ENCODE assay signal across 8 cellular contexts in the genomic region with DNA sequence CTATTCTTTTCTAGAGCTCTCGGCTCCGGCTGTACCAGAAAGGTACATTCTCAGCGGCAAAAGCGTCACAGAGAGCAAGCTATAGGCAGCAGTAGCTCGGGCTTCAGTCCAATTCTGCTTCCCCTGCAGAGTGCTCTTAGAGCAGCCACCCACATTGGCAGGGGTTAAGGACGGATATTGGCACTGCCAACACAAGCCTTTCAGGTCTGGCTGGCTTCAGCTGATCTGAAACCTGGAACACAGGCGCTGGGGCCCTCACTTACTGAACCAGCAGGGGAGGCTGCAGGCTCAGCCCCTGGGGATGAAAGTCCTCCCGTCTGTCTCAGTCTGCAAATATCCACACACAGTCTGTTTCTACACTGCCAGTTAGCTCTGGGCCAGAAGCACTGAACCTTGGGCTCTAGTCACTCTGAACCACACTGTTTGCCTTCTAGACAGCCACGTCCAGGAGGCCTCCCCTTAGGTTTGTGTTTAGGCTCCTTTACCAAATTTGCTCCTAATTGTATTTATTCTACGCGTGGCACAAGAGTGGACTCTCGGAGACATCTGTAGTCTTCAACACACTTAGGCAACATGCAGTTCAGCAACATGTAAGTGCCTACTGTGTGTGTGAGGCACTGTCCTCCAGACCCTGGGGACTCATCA. TPM values are rescaled to one million over a fixed set of nuclear protein-coding genes. Genes with fewer than 3 reads are reported as not detected.
A peak's percentile ranks its signal among the peaks of the same experiment; 100 is the strongest.
DNase-seq lines count a peak whose midpoint lies in the region; ATAC-seq, FAIRE-seq and TF ChIP-seq lines count a peak whose summit lies in the region.

No MANE protein-coding gene starts in this region.

- peak; percentile 36 to 68 (median 58); a peak in 5 of 6 replicates for TF ChIP-seq CTCF in GM12878 (IDR thresholded peaks at IDR 0.05 in 2 of 3, conservative IDR thresholded peaks at IDR 0.05 in 1 of 3; ENCODE audit: control insufficient read depth in 2 of 3, extremely low read depth in 1 of 3, insufficient read depth in 1 of 3, low read depth in 3 of 3, low read length in 3 of 3)
- TF ChIP-seq CTCF in keratinocyte (optimal IDR thresholded peaks at IDR 0.05 in 1 of 3, IDR thresholded peaks at IDR 0.05 in 1 of 3, conservative IDR thresholded peaks at IDR 0.05 in 1 of 3; ENCODE audit: extremely low read depth in 1 of 3, insufficient read depth in 2 of 3, low read length in 3 of 3): peak; percentile 63 to 71 (median 69)
- TF ChIP-seq CTCF in upper lobe of right lung (IDR thresholded peaks at IDR 0.05): peak; percentile 60

- SMC1A ChIA-PET in GM12878 (lab: Charles Lee; ENCODE audit: uncharacterized antibody, unreplicated experiment): interaction anchor here (0.6 to 4.3 kb wide), 16 partner anchors 29 to 188 kb away, joined by 3 to 39 read pairs (median 3); no protein-coding TSS in a partner anchor

- FAIRE-seq in GM12878 (lab: Jason Lieb, UNC) (no peak), keratinocyte (lab: Jason Lieb, UNC) (peak; percentile 26)

- CTCF ChIA-PET in activated CD4-positive, alpha-beta T cell treated with anti-CD3 and anti-CD28 coated beads, Interleukin-2, amount 10 ng/mL, durations not matched to agents 7 days and 5 days (lab: Charles Lee): interaction anchor here (0.6 to 1.9 kb wide), 7 partner anchors 10 to 187 kb away, joined by 3 to 5 read pairs (median 4); no protein-coding TSS in a partner anchor
- CTCF ChIA-PET in GM12878 (lab: Yijun Ruan, JAX): interaction anchor here (0.6 to 11.4 kb wide), 17 partner anchors 12 to 187 kb away, joined by 3 to 126 read pairs (median 4); partner anchors contain the start of gene HIC1

- no peak for DNase-seq in activated CD4-positive, alpha-beta T cell treated with anti-CD3 and anti-CD28 coated beads, Interleukin-2, amount 10 ng/mL, durations not matched to agents 7 days and 5 days
- DNase-seq in activated CD4-positive, alpha-beta T cell treated with anti-CD3 and anti-CD28 coated beads for 4 hours: no peak
- DNase-seq in GM12878 (ENCODE audit: low read depth, low spot score) (no peak), keratinocyte (ENCODE audit: low read depth, low spot score) (no peak), upper lobe of right lung (peak; percentile 84)
- DNase-seq in activated CD4-positive, alpha-beta T cell treated with anti-CD3 and anti-CD28 coated beads, Interleukin-2, amount 50 U/mL, for 1 hour: no peak
- DNase-seq in T-helper 2 cell treated with Interferon-gamma antibody and Interleukin-4, amounts not matched to agents 5 μg/mL and 100 μg/mL, for 36 hours (ENCODE audit: low spot score): no peak
- DNase-seq in stimulated activated effector memory CD8-positive, alpha-beta T cell treated with anti-CD3 and anti-CD28 coated beads, Interleukin-12 subunit alpha, Interleukin-12 subunit beta, amount 100 ng/mL, for 72 hours (ENCODE audit: low spot score in 2 of 2): no peak

- H3K27me3 Mint-ChIP-seq in activated CD4-positive, alpha-beta T cell treated with anti-CD3 and anti-CD28 coated beads, Interleukin-2, amount 10 ng/mL, durations not matched to agents 7 days and 5 days: no peaks in the 10 kb centered on the region
- H3K27me3 Mint-ChIP-seq in T-helper 2 cell treated with Interferon-gamma antibody and Interleukin-4, amounts not matched to agents 5 μg/mL and 100 μg/mL, for 36 hours (ENCODE audit: low read depth): no peaks in the 10 kb centered on the region

- H3K36me3 Mint-ChIP-seq in activated CD4-positive, alpha-beta T cell treated with anti-CD3 and anti-CD28 coated beads, Interleukin-2, amount 10 ng/mL, durations not matched to agents 7 days and 5 days (ENCODE audit: low read depth): peaks cover 17% of the 10 kb centered on the region
- H3K36me3 Mint-ChIP-seq in T-helper 2 cell treated with Interferon-gamma antibody and Interleukin-4, amounts not matched to agents 5 μg/mL and 100 μg/mL, for 36 hours (ENCODE audit: low read depth): peaks cover 21% of the 10 kb centered on the region
- peaks cover 17% of the 10 kb centered on the region for H3K36me3 Mint-ChIP-seq in stimulated activated effector memory CD8-positive, alpha-beta T cell treated with anti-CD3 and anti-CD28 coated beads, Interleukin-12 subunit alpha, Interleukin-12 subunit beta, amount 100 ng/mL, for 72 hours

- no peaks in the 10 kb centered on the region for H4K20me1 ChIP-seq in GM12878 (ENCODE audit: control insufficient read depth, insufficient read depth)
- no peaks in the 10 kb centered on the region for H4K20me1 ChIP-seq in keratinocyte (ENCODE audit: control insufficient read depth, extremely low read depth, insufficient read depth, low read length)

- in situ Hi-C loops in GM12878 (cut with MboI): no loop called here

- dilution Hi-C loops in keratinocyte (cut with MboI; ENCODE audit: extremely low pct_ligation_motif_present, low sequenced_read_pairs): no loop called here

- H3K27me3 ChIP-seq in GM12878 (replicated peaks in 1 of 2; ENCODE audit: control insufficient read depth in 2 of 2, insufficient read depth in 2 of 2, low read length in 1 of 2) (no peaks in the 10 kb centered on the region), keratinocyte (ENCODE audit: control insufficient read depth, extremely low read depth, insufficient read depth, low read length) (no peaks in the 10 kb centered on the region), upper lobe of right lung (no peaks in the 10 kb centered on the region)

- POLR2A ChIA-PET in activated CD4-positive, alpha-beta T cell treated with anti-CD3 and anti-CD28 coated beads, Interleukin-2, amount 10 ng/mL, durations not matched to agents 7 days and 5 days (lab: Charles Lee): interaction anchor here (0.5 to 0.6 kb wide), 2 partner anchors 24 to 64 kb away, joined by 3 to 4 read pairs; no protein-coding TSS in a partner anchor
- POLR2A ChIA-PET in GM12878 (lab: Charles Lee): interaction anchor here (0.6 to 2.0 kb wide), 7 partner anchors 8 to 149 kb away, joined by 3 to 7 read pairs (median 3); no protein-coding TSS in a partner anchor

- no peak overlapping the region for H3K4me3 ChIP-seq in GM12878
- no peak overlapping the region for H3K4me3 ChIP-seq in keratinocyte (ENCODE audit: control insufficient read depth in 2 of 3, extremely low read depth in 1 of 3, insufficient read depth in 2 of 3, low read depth in 1 of 3, low read length in 3 of 3)
- H3K4me3 ChIP-seq in upper lobe of right lung: no peak overlapping the region

- H3K9me3 ChIP-seq in GM12878 (replicated peaks; ENCODE audit: control insufficient read depth, insufficient read depth, low read length) (no peaks in the 10 kb centered on the region), keratinocyte (ENCODE audit: control insufficient read depth, low read depth, low read length) (no peaks in the 10 kb centered on the region), upper lobe of right lung (no peaks in the 10 kb centered on the region)

- peaks cover 26% of the 10 kb centered on the region for H3K4me1 ChIP-seq in GM12878 (ENCODE audit: control insufficient read depth, insufficient read depth, low read length)
- H3K4me1 ChIP-seq in keratinocyte (ENCODE audit: control insufficient read depth, extremely low read depth, insufficient read depth, low read length): peaks cover 32% of the 10 kb centered on the region
- H3K4me1 ChIP-seq in upper lobe of right lung: peaks cover 41% of the 10 kb centered on the region

- no peak for TF ChIP-seq EP300 in GM12878 (IDR thresholded peaks at IDR 0.05; ENCODE audit: borderline replicate concordance in 1 of 2, control insufficient read depth in 1 of 2, low read depth in 2 of 2, low read length in 2 of 2)

- 82% methylated on average over 12 of the region's 12 CpGs for WGBS in GM12878 (ENCODE audit: insufficient coverage, insufficient replicate concordance, low lambda C conversion rate, missing lambda C conversion rate)

- RAD21 ChIA-PET in GM12878 (lab: Charles Lee; ENCODE audit: unreplicated experiment): interaction anchor here (0.9 to 4.7 kb wide), 15 partner anchors 11 to 165 kb away, joined by 3 to 41 read pairs (median 4); partner anchors contain the start of gene HIC1

- H3K9me1 ChIP-seq in keratinocyte (ENCODE audit: control insufficient read depth, extremely low read depth, insufficient read depth, low read length): no peaks in the 10 kb centered on the region

- no TSS peak for BruUV-seq in GM12878 (replicated peaks; lab: Mats Ljungman, UMichigan)

- H3K4me2 ChIP-seq in GM12878 (ENCODE audit: control insufficient read depth, insufficient read depth) (0 out of 2 replicates have a peak overlapping the region, but pooled peaks have one; percentile 5), keratinocyte (ENCODE audit: control insufficient read depth, extremely low read depth, insufficient read depth, low read depth, low read length) (no peak overlapping the region)

- no peak overlapping the region for H3K9ac ChIP-seq in GM12878 (ENCODE audit: control insufficient read depth, insufficient read depth, low read length)
- no peak overlapping the region for H3K9ac ChIP-seq in keratinocyte (ENCODE audit: control insufficient read depth, extremely low read depth, insufficient read depth, low read length)

- no peaks in the 10 kb centered on the region for H3K9me3 Mint-ChIP-seq in activated CD4-positive, alpha-beta T cell treated with anti-CD3 and anti-CD28 coated beads, Interleukin-2, amount 10 ng/mL, durations not matched to agents 7 days and 5 days
- no peaks in the 10 kb centered on the region for H3K9me3 Mint-ChIP-seq in T-helper 2 cell treated with Interferon-gamma antibody and Interleukin-4, amounts not matched to agents 5 μg/mL and 100 μg/mL, for 36 hours
- no peaks in the 10 kb centered on the region for H3K9me3 Mint-ChIP-seq in stimulated activated effector memory CD8-positive, alpha-beta T cell treated with anti-CD3 and anti-CD28 coated beads, Interleukin-12 subunit alpha, Interleukin-12 subunit beta, amount 100 ng/mL, for 72 hours

- TF ChIP-seq POLR2A in GM12878 (IDR thresholded peaks at IDR 0.05; ENCODE audit: low read depth, low read length): no peak

- no peak overlapping the region for H2AFZ ChIP-seq in GM12878 (ENCODE audit: control insufficient read depth, low read depth, low read length)
- H2AFZ ChIP-seq in keratinocyte (ENCODE audit: control insufficient read depth, low read length): no peak overlapping the region

- H3K27ac Mint-ChIP-seq in activated CD4-positive, alpha-beta T cell treated with anti-CD3 and anti-CD28 coated beads, Interleukin-2, amount 10 ng/mL, durations not matched to agents 7 days and 5 days: peak overlapping the region; percentile 10
- H3K27ac Mint-ChIP-seq in T-helper 2 cell treated with Interferon-gamma antibody and Interleukin-4, amounts not matched to agents 5 μg/mL and 100 μg/mL, for 36 hours: no peak overlapping the region
- no peak overlapping the region for H3K27ac Mint-ChIP-seq in stimulated activated effector memory CD8-positive, alpha-beta T cell treated with anti-CD3 and anti-CD28 coated beads, Interleukin-12 subunit alpha, Interleukin-12 subunit beta, amount 100 ng/mL, for 72 hours

- H3K36me3 ChIP-seq in GM12878 (ENCODE audit: control insufficient read depth in 2 of 2, insufficient read depth in 2 of 2, low read length in 1 of 2) (peaks cover 2% of the 10 kb centered on the region in 2 experiments; a peak in 1 of 4 replicates), keratinocyte (ENCODE audit: control insufficient read depth in 2 of 2, extremely low read depth in 1 of 2, insufficient read depth in 2 of 2, low read length in 2 of 2) (peaks cover 0 to 3% of the 10 kb centered on the region in 2 experiments), upper lobe of right lung (no peaks in the 10 kb centered on the region)

- peak; percentile 43 for ATAC-seq in GM12878
- peak; percentile 85 for ATAC-seq in upper lobe of right lung
- ATAC-seq in stimulated activated effector memory CD8-positive, alpha-beta T cell treated with anti-CD3 and anti-CD28 coated beads, Interleukin-12 subunit alpha, Interleukin-12 subunit beta, amount 100 ng/mL, for 72 hours: no peak

- H3K79me2 ChIP-seq in GM12878 (ENCODE audit: control insufficient read depth, insufficient read depth, low read length) (peaks cover 10% of the 10 kb centered on the region), keratinocyte (ENCODE audit: control insufficient read depth, insufficient read depth, low read length) (no peaks in the 10 kb centered on the region)

- H3K27ac ChIP-seq in GM12878 (ENCODE audit: control insufficient read depth, insufficient read depth) (no peak overlapping the region), keratinocyte (ENCODE audit: control insufficient read depth, insufficient read depth, low read length) (no peak overlapping the region), upper lobe of right lung (peak overlapping the region; percentile 36)

- TF ChIP-seq RAD21 in GM12878 (IDR thresholded peaks at IDR 0.05; ENCODE audit: insufficient read depth, low read depth, low read length): peak; percentile 79

- intact Hi-C loops in GM12878 (cut with micrococcal nuclease; ENCODE audit: unreplicated experiment) (loop anchor here (5.0 kb wide), 1 partner anchor 38 kb away; the partner anchor contains the start of gene HIC1), upper lobe of right lung (cut with DNase I) (no loop called here)

- no peak overlapping the region for H3K4me3 Mint-ChIP-seq in activated CD4-positive, alpha-beta T cell treated with anti-CD3 and anti-CD28 coated beads, Interleukin-2, amount 10 ng/mL, durations not matched to agents 7 days and 5 days
- H3K4me3 Mint-ChIP-seq in T-helper 2 cell treated with Interferon-gamma antibody and Interleukin-4, amounts not matched to agents 5 μg/mL and 100 μg/mL, for 36 hours: no peak overlapping the region
- no peak overlapping the region for H3K4me3 Mint-ChIP-seq in stimulated activated effector memory CD8-positive, alpha-beta T cell treated with anti-CD3 and anti-CD28 coated beads, Interleukin-12 subunit alpha, Interleukin-12 subunit beta, amount 100 ng/mL, for 72 hours

- peaks cover 43% of the 10 kb centered on the region for H3K4me1 Mint-ChIP-seq in activated CD4-positive, alpha-beta T cell treated with anti-CD3 and anti-CD28 coated beads, Interleukin-2, amount 10 ng/mL, durations not matched to agents 7 days and 5 days
- H3K4me1 Mint-ChIP-seq in T-helper 2 cell treated with Interferon-gamma antibody and Interleukin-4, amounts not matched to agents 5 μg/mL and 100 μg/mL, for 36 hours (ENCODE audit: low read depth): peaks cover 40% of the 10 kb centered on the region
- peaks cover 26% of the 10 kb centered on the region for H3K4me1 Mint-ChIP-seq in stimulated activated effector memory CD8-positive, alpha-beta T cell treated with anti-CD3 and anti-CD28 coated beads, Interleukin-12 subunit alpha, Interleukin-12 subunit beta, amount 100 ng/mL, for 72 hours

RNA-seq across cellular contexts. Expression of gene HIC1, which starts 40.1 kb away (rescaled TPM):
- total RNA-seq in activated CD4-positive, alpha-beta T cell treated with anti-CD3 and anti-CD28 coated beads, Interleukin-2, amount 10 ng/mL, durations not matched to agents 7 days and 5 days: 10 to 100 TPM; 29.0 to 31.0 TPM
- 220 and 277 TPM in 2 replicates for total RNA-seq in GM12878 (2013; cell fraction: nucleolus; rRNA removed)
- total RNA-seq in GM12878 (2014; rRNA removed) (30.8 and 40.8 TPM in 2 replicates), GM12878 (2014; rRNA removed; fragmentation: Illumina TruSeq; extraction: Trizol) (4.6 and 4.9 TPM in 2 replicates), GM12878 (2021) (55.4 and 61.1 TPM in 2 replicates), upper lobe of right lung (20.8 TPM)
- 8.2 TPM for polyA plus RNA-seq in GM12878 (2011; ENCODE audit: low read depth)
- polyA plus RNA-seq in GM12878 (2011; rRNA removed) (4.2 and 10.5 TPM in 2 replicates), GM12878 (2014; fragmentation: Illumina TruSeq; extraction: Trizol) (0.81 and 1.8 TPM in 2 replicates), GM12878 (2014; fragmentation: Nextera tagmentation; extraction: Ambion mirVana) (under 1 TPM; 0.11 to 0.57 TPM), GM12878 (2014; rRNA removed) (26.5 and 40.9 TPM in 2 replicates), GM12878 (2016; fragmentation: Nextera tagmentation; extraction: Ambion mirVana) (1 to 10 TPM; 2.0 to 4.9 TPM), keratinocyte (0.64 to 1.1 TPM (median 0.92 TPM) in 3 replicates)
- polyA plus RNA-seq in GM12878 (2011; cell fraction: cytosol; rRNA removed): 16.0 and 34.6 TPM in 2 replicates
- 88.9 and 92.7 TPM in 2 replicates for polyA plus RNA-seq in GM12878 (2011; cell fraction: nucleus; rRNA removed)
- polyA plus RNA-seq in GM12878 (2012): 38.9 and 49.7 TPM in 2 replicates
- 9.8 and 22.7 TPM in 2 replicates for polyA minus RNA-seq in GM12878 (2011; rRNA and poly(A)+ RNA removed)
- polyA minus RNA-seq in GM12878 (2011; cell fraction: cytosol; rRNA and poly(A)+ RNA removed): 23.8 and 29.3 TPM in 2 replicates
- polyA minus RNA-seq in GM12878 (2011; cell fraction: nucleus; rRNA and poly(A)+ RNA removed): 47.3 and 88.0 TPM in 2 replicates
- not detected for polyA plus RNA-seq in keratinocyte (2011; ENCODE audit: low read depth)
- polyA plus RNA-seq in keratinocyte (2011; cell fraction: cytosol; rRNA removed): 0.23 and 0.82 TPM in 2 replicates
- 1.4 and 1.5 TPM in 2 replicates for polyA plus RNA-seq in keratinocyte (2011; cell fraction: nucleus; rRNA removed)
- polyA plus RNA-seq in keratinocyte (2012; ENCODE audit: low replicate concordance): 0.45 and 1.7 TPM in 2 replicates
- 0.58 to 1.4 TPM (median 1.3 TPM) in 3 replicates for polyA minus RNA-seq in keratinocyte
- 6.5 TPM for polyA minus RNA-seq in keratinocyte (2011; cell fraction: cytosol; rRNA and poly(A)+ RNA removed)
- polyA minus RNA-seq in keratinocyte (2011; cell fraction: nucleus; rRNA and poly(A)+ RNA removed): 2.1 and 3.1 TPM in 2 replicates

RNA-seq across cellular contexts. Expression of gene OVCA2, which starts 53.2 kb away (rescaled TPM):
- 10 to 100 TPM; 36.8 to 37.9 TPM for total RNA-seq in activated CD4-positive, alpha-beta T cell treated with anti-CD3 and anti-CD28 coated beads, Interleukin-2, amount 10 ng/mL, durations not matched to agents 7 days and 5 days
- 4.1 and 4.5 TPM in 2 replicates for total RNA-seq in GM12878 (2013; cell fraction: nucleolus; rRNA removed)
- total RNA-seq in GM12878 (2014; rRNA removed) (57.5 and 58.6 TPM in 2 replicates), GM12878 (2014; rRNA removed; fragmentation: Illumina TruSeq; extraction: Trizol) (25.5 and 29.1 TPM in 2 replicates), GM12878 (2021) (39.7 and 46.9 TPM in 2 replicates), upper lobe of right lung (21.4 TPM)
- 15.9 TPM for polyA plus RNA-seq in GM12878 (2011; ENCODE audit: low read depth)
- polyA plus RNA-seq in GM12878 (2011; rRNA removed) (21.8 and 34.6 TPM in 2 replicates), GM12878 (2014; fragmentation: Illumina TruSeq; extraction: Trizol) (24.8 and 32.5 TPM in 2 replicates), GM12878 (2014; fragmentation: Nextera tagmentation; extraction: Ambion mirVana) (10 to 100 TPM in 1 of 2 experiments, 1 to 10 TPM in 1; 6.1 to 14.2 TPM), GM12878 (2014; rRNA removed) (49.5 and 59.8 TPM in 2 replicates), GM12878 (2016; fragmentation: Nextera tagmentation; extraction: Ambion mirVana) (10 to 100 TPM; 73.6 to 75.3 TPM), keratinocyte (41.2 to 58.1 TPM (median 53.5 TPM) in 3 replicates)
- 57.5 and 70.9 TPM in 2 replicates for polyA plus RNA-seq in GM12878 (2011; cell fraction: cytosol; rRNA removed)
- 27.2 and 42.6 TPM in 2 replicates for polyA plus RNA-seq in GM12878 (2011; cell fraction: nucleus; rRNA removed)
- polyA plus RNA-seq in GM12878 (2012): 26.0 and 30.9 TPM in 2 replicates
- 18.9 and 41.3 TPM in 2 replicates for polyA minus RNA-seq in GM12878 (2011; rRNA and poly(A)+ RNA removed)
- polyA minus RNA-seq in GM12878 (2011; cell fraction: cytosol; rRNA and poly(A)+ RNA removed): 9.4 and 10.5 TPM in 2 replicates
- 2.3 and 5.2 TPM in 2 replicates for polyA minus RNA-seq in GM12878 (2011; cell fraction: nucleus; rRNA and poly(A)+ RNA removed)
- polyA plus RNA-seq in keratinocyte (2011; ENCODE audit: low read depth): 3.8 TPM
- 49.1 and 57.0 TPM in 2 replicates for polyA plus RNA-seq in keratinocyte (2011; cell fraction: cytosol; rRNA removed)
- polyA plus RNA-seq in keratinocyte (2011; cell fraction: nucleus; rRNA removed): 17.6 and 24.7 TPM in 2 replicates
- 31.2 and 45.0 TPM in 2 replicates for polyA plus RNA-seq in keratinocyte (2012; ENCODE audit: low replicate concordance)
- 31.3 to 46.1 TPM (median 45.4 TPM) in 3 replicates for polyA minus RNA-seq in keratinocyte
- polyA minus RNA-seq in keratinocyte (2011; cell fraction: cytosol; rRNA and poly(A)+ RNA removed): 34.9 TPM
- polyA minus RNA-seq in keratinocyte (2011; cell fraction: nucleus; rRNA and poly(A)+ RNA removed): 3.7 and 4.8 TPM in 2 replicates
